In genomic region chr3:52221563-52222318, GRCh38 we compare ENCODE assay signal across 14 cellular contexts. TPM values are rescaled to one million over a fixed set of nuclear protein-coding genes. Genes with fewer than 3 reads are reported as not detected.
DNase-seq lines count a peak whose midpoint lies in the region; ATAC-seq and TF ChIP-seq lines count a peak whose summit lies in the region.
"Had no signal": no experiment of that assay in that cellular context is flagged by ENCODE, and none has a peak within 500 bp of the region (broad histone marks: within the 10 kb centered on the region; RNA-seq: fewer than 3 reads in every experiment).

No MANE protein-coding gene starts in this region.

- no peak overlapping the region for H2AFZ ChIP-seq in mammary epithelial cell (ENCODE audit: low read depth, low read length)

- H3K36me3 Mint-ChIP-seq in activated CD4-positive, alpha-beta memory T cell treated with anti-CD3 and anti-CD28 coated beads for 36 hours = peaks cover under 1% of the 10 kb centered on the region

- H3K9me3 Mint-ChIP-seq in activated CD4-positive, alpha-beta memory T cell treated with anti-CD3 and anti-CD28 coated beads for 36 hours = no peaks in the 10 kb centered on the region

- H3K27me3 ChIP-seq in breast epithelium = no peaks in the 10 kb centered on the region
- no peaks in the 10 kb centered on the region for H3K27me3 ChIP-seq in mammary epithelial cell (ENCODE audit: insufficient read depth, low read length)
- H3K27me3 ChIP-seq: left lung, uterus had no signal

- H3K27ac Mint-ChIP-seq in activated CD4-positive, alpha-beta memory T cell treated with anti-CD3 and anti-CD28 coated beads for 36 hours = peak overlapping the region; percentile 86

- H3K4me1 Mint-ChIP-seq in activated CD4-positive, alpha-beta memory T cell treated with anti-CD3 and anti-CD28 coated beads for 36 hours (ENCODE audit: low read depth) = peaks cover 89% of the 10 kb centered on the region

- 71% methylated on average over 20 of the region's 34 CpGs for WGBS in mammary epithelial cell (ENCODE audit: low coverage, missing lambda C conversion rate)

- peaks cover 8 to 23% of the 10 kb centered on the region in 2 donors for H3K4me1 ChIP-seq in breast epithelium
- peaks cover 24% of the 10 kb centered on the region for H3K4me1 ChIP-seq in mammary epithelial cell (ENCODE audit: insufficient read depth, low read length)

- peak overlapping the region in 1 of 3 donors; percentile 25 for H3K4me3 ChIP-seq in breast epithelium
- no peak overlapping the region for H3K4me3 ChIP-seq in mammary epithelial cell (replicated peaks in 1 of 3; ENCODE audit: insufficient read depth in 1 of 3, low read depth in 2 of 3, low read length in 3 of 3)
- H3K4me3 ChIP-seq: left lung, uterus had no signal

- H3K4me2 ChIP-seq in mammary epithelial cell (ENCODE audit: insufficient read depth, low read depth, low read length) = no peak overlapping the region

- CTCF ChIA-PET in mammary epithelial cell (lab: Charles Lee; ENCODE audit: low non-redundant PET) = no interaction called here
- CTCF ChIA-PET in activated CD4-positive, alpha-beta memory T cell treated with anti-CD3 and anti-CD28 coated beads for 36 hours (lab: Charles Lee) = interaction anchor here (1.0 to 12.4 kb wide), 21 partner anchors 10 to 226 kb away, joined by 3 to 271 read pairs (median 7); partner anchors contain the start of genes TWF2 and WDR82

- no peaks in the 10 kb centered on the region for H4K20me1 ChIP-seq in mammary epithelial cell (ENCODE audit: insufficient read depth, low read length)

- peak overlapping the region; percentile 38 to 57 for H3K27ac ChIP-seq in breast epithelium
- H3K27ac ChIP-seq in mammary epithelial cell (ENCODE audit: insufficient read depth, low read depth, low read length) = no peak overlapping the region
- H3K27ac ChIP-seq: uterus had no signal

- H3K36me3 ChIP-seq in breast epithelium = no peaks in the 10 kb centered on the region
- no peaks in the 10 kb centered on the region for H3K36me3 ChIP-seq in mammary epithelial cell (ENCODE audit: insufficient read depth, low read length)
- H3K36me3 ChIP-seq: uterus had no signal

- no peak for ATAC-seq in HG02938 (IDR thresholded peaks at IDR 0.05; ENCODE audit: unreplicated experiment)
- ATAC-seq: left lung, SK-N-SH treated with all-trans-retinoic acid at 6 μM for 48 hours had no signal

- H3K4me3 Mint-ChIP-seq in activated CD4-positive, alpha-beta memory T cell treated with anti-CD3 and anti-CD28 coated beads for 36 hours = peak overlapping the region; percentile 71

- BruUV-seq in mammary epithelial cell (replicated peaks; lab: Mats Ljungman, UMichigan) = no TSS peak

- H3K9me3 ChIP-seq in breast epithelium (no peaks in the 10 kb centered on the region), mammary epithelial cell (replicated peaks; ENCODE audit: insufficient read depth, low read length) (no peaks in the 10 kb centered on the region)
- H3K9me3 ChIP-seq: left lung, uterus had no signal

- intact Hi-C loops in breast epithelium (cut with DNase I; ENCODE audit: low total_unique reads) = loop anchor here (1.0 to 5.0 kb wide), 2 partner anchors 47 to 259 kb away; no protein-coding TSS in a partner anchor
- intact Hi-C loops in mammary epithelial cell (cut with micrococcal nuclease) = no loop called here
- intact Hi-C loops in activated CD4-positive, alpha-beta memory T cell treated with anti-CD3 and anti-CD28 coated beads for 36 hours (cut with micrococcal nuclease) = loop anchor here (5.0 kb wide), 1 partner anchor 226 kb away; the partner anchor contains the start of gene SEMA3G

- peak in 1 of 2 donors; percentile 51 for DNase-seq in breast epithelium (ENCODE audit: low spot score in 2 of 2)
- no peak for DNase-seq in mammary epithelial cell
- DNase-seq in activated CD4-positive, alpha-beta memory T cell treated with anti-CD3 and anti-CD28 coated beads for 36 hours = peak; percentile 78
- DNase-seq in cerebellar cortex (ENCODE audit: low spot score) = peak; percentile 45
- DNase-seq in stimulated activated naive CD4-positive, alpha-beta T cell treated with Interleukin-2 at 50 U/mL for 16 hours (lab: John Stamatoyannopoulos, UW) = peak; percentile 46
- DNase-seq in H4 (ENCODE audit: low spot score) = no peak
- no peak for DNase-seq in GDM1 (lab: John Stamatoyannopoulos, UW)
- DNase-seq: KG1, NCI-H510A had no signal

- H3K27me3 Mint-ChIP-seq in activated CD4-positive, alpha-beta memory T cell treated with anti-CD3 and anti-CD28 coated beads for 36 hours = no peaks in the 10 kb centered on the region

- POLR2A ChIA-PET in activated CD4-positive, alpha-beta memory T cell treated with anti-CD3 and anti-CD28 coated beads for 36 hours (lab: Charles Lee) = interaction anchor here (0.7 to 1.5 kb wide), 7 partner anchors 17 to 118 kb away, joined by 3 to 5 read pairs (median 4); partner anchors contain the start of gene TWF2

- dilution Hi-C loops in mammary epithelial cell (cut with HindIII; ENCODE audit: low sequenced_read_pairs) = no loop called here

- H3K9ac ChIP-seq in mammary epithelial cell (ENCODE audit: insufficient read depth, low read length) = no peak overlapping the region

- no peak for TF ChIP-seq POLR2A in breast epithelium (IDR thresholded peaks at IDR 0.05)

- TF ChIP-seq CTCF in breast epithelium (IDR thresholded peaks at IDR 0.05) (no peak), mammary epithelial cell (conservative IDR thresholded peaks at IDR 0.05 in 1 of 2, IDR thresholded peaks at IDR 0.05 in 1 of 2; ENCODE audit: extremely low read depth in 1 of 2, insufficient read depth in 1 of 2, low read depth in 1 of 2, low read length in 2 of 2) (no peak)

- in situ Hi-C loops in mammary epithelial cell (cut with MboI; ENCODE audit: low sequenced_read_pairs in 2 of 2) = no loop called here

- no peaks in the 10 kb centered on the region for H3K79me2 ChIP-seq in mammary epithelial cell (ENCODE audit: insufficient read depth, low read length)

RNA-seq across cellular contexts. Expression of gene TLR9, which starts 3.7 kb away (rescaled TPM):
- total RNA-seq in breast epithelium (under 1 TPM in 1 of 3 donors, not detected in 2; 0.29 TPM), mammary epithelial cell (not detected)
- polyA plus RNA-seq in mammary epithelial cell = not detected
- polyA minus RNA-seq in mammary epithelial cell = not detected
- total RNA-seq in activated CD4-positive, alpha-beta memory T cell treated with anti-CD3 and anti-CD28 coated beads for 36 hours = under 1 TPM; 0.59 to 0.90 TPM
- total RNA-seq in H4 (2014; rRNA removed; shearing (Covaris generic)) = not detected in 2 replicates
- total RNA-seq: dermis microvascular lymphatic vessel endothelial cell had no signal

RNA-seq across cellular contexts. Expression of gene TWF2, which starts 17.2 kb away (rescaled TPM):
- total RNA-seq in breast epithelium (10 to 100 TPM; 52.7 to 84.5 (median 65.2) TPM), mammary epithelial cell (10 to 100 TPM; 67.8 to 96.2 TPM)
- polyA plus RNA-seq in mammary epithelial cell = 137 TPM
- 179 TPM for polyA minus RNA-seq in mammary epithelial cell
- total RNA-seq in activated CD4-positive, alpha-beta memory T cell treated with anti-CD3 and anti-CD28 coated beads for 36 hours = 100 to 1,000 TPM; 114 to 118 TPM
- 67.0 and 78.4 TPM in 2 replicates for total RNA-seq in H4 (2014; rRNA removed; shearing (Covaris generic))

RNA-seq across cellular contexts. Expression of gene ALAS1, which starts 23.8 kb away (rescaled TPM):
- total RNA-seq in breast epithelium (10 to 100 TPM; 25.9 to 34.7 (median 33.3) TPM), mammary epithelial cell (10 to 100 TPM; 24.2 to 39.2 TPM)
- 49.2 TPM for polyA plus RNA-seq in mammary epithelial cell
- 34.0 TPM for polyA minus RNA-seq in mammary epithelial cell
- 10 to 100 TPM; 64.4 to 64.5 TPM for total RNA-seq in activated CD4-positive, alpha-beta memory T cell treated with anti-CD3 and anti-CD28 coated beads for 36 hours
- 28.5 and 37.4 TPM in 2 replicates for total RNA-seq in H4 (2014; rRNA removed; shearing (Covaris generic))

RNA-seq across cellular contexts. Expression of gene PPM1M, which starts 23.8 kb away (rescaled TPM):
- total RNA-seq in breast epithelium (10 to 100 TPM; 15.4 to 31.2 (median 20.2) TPM), mammary epithelial cell (1 to 10 TPM; 4.8 to 8.7 TPM)
- polyA plus RNA-seq in mammary epithelial cell = 4.3 TPM
- polyA minus RNA-seq in mammary epithelial cell = not detected
- total RNA-seq in activated CD4-positive, alpha-beta memory T cell treated with anti-CD3 and anti-CD28 coated beads for 36 hours = 100 to 1,000 TPM; 111 TPM
- 4.4 and 5.6 TPM in 2 replicates for total RNA-seq in H4 (2014; rRNA removed; shearing (Covaris generic))

RNA-seq across cellular contexts. Expression of gene WDR82, which starts 56.7 kb away (rescaled TPM):
- total RNA-seq in breast epithelium = 10 to 100 TPM; 49.6 to 53.1 (median 52.1) TPM
- 10 to 100 TPM; 54.3 to 59.8 TPM for total RNA-seq in mammary epithelial cell
- 52.7 TPM for polyA plus RNA-seq in mammary epithelial cell
- polyA minus RNA-seq in mammary epithelial cell = 57.3 TPM
- 100 to 1,000 TPM; 110 to 111 TPM for total RNA-seq in activated CD4-positive, alpha-beta memory T cell treated with anti-CD3 and anti-CD28 coated beads for 36 hours
- total RNA-seq in H4 (2014; rRNA removed; shearing (Covaris generic)) = 29.0 and 33.7 TPM in 2 replicates

Comparison
In these comparisons a context has a peak if more than half of its experiments do, and no peak if none do; other contexts are left out.
1. DNase-seq: peak in activated CD4-positive, alpha-beta memory T cell treated with anti-CD3 and anti-CD28 coated beads for 36 hours (single experiment), cerebellar cortex (single experiment) and stimulated activated naive CD4-positive, alpha-beta T cell treated with Interleukin-2 at 50 U/mL for 16 hours (single experiment); none in mammary epithelial cell (single experiment), H4 (single experiment) and GDM1 (single experiment).